10 cellular contexts compared by ENCODE assay signal in genomic region chr6:41027251-41027650, GRCh38. TPM values are rescaled to one million over a fixed set of nuclear protein-coding genes. Genes with fewer than 3 reads are reported as not detected.
DNase-seq lines count a peak whose midpoint lies in the region; ATAC-seq and TF ChIP-seq lines count a peak whose summit lies in the region.
"Had no signal": no experiment of that assay in that cellular context is flagged by ENCODE, and none has a peak within 500 bp of the region (broad histone marks: within the 10 kb centered on the region; RNA-seq: fewer than 3 reads in every experiment).

No MANE protein-coding gene starts in this region.

- no TSS peak for BruUV-seq in OCI-LY7 (replicated peaks; lab: Mats Ljungman, UMichigan)

- H4K20me1 ChIP-seq in OCI-LY7 (ENCODE audit: insufficient read depth, low read length), result no peaks in the 10 kb centered on the region

- H3K36me3 ChIP-seq in OCI-LY7 (ENCODE audit: insufficient read depth, low read length), result no peaks in the 10 kb centered on the region
- no peaks in the 10 kb centered on the region for H3K36me3 ChIP-seq in esophagus (ENCODE audit: control insufficient read depth in 2 of 2, insufficient read depth in 2 of 2, low read length in 1 of 2)
- H3K36me3 ChIP-seq in psoas muscle (ENCODE audit: insufficient read depth in 1 of 2, low read depth in 1 of 2), result peaks cover 4% of the 10 kb centered on the region in 2 donors

- H3K9me3 ChIP-seq in OCI-LY7 (ENCODE audit: low read length), result no peaks in the 10 kb centered on the region
- no peaks in the 10 kb centered on the region for H3K9me3 ChIP-seq in esophagus (ENCODE audit: control insufficient read depth in 2 of 2, insufficient read depth in 1 of 2, low read depth in 1 of 2, low read length in 1 of 2)
- no peaks in the 10 kb centered on the region for H3K9me3 ChIP-seq in psoas muscle

- intact Hi-C loops in OCI-LY7 (cut with micrococcal nuclease; ENCODE audit: unreplicated experiment) (no loop called here), psoas muscle (cut with DNase I) (loop anchor here (2.0 to 10.0 kb wide), 6 partner anchors 40 to 1045 kb away; no protein-coding TSS in a partner anchor)

- CTCF ChIA-PET in OCI-LY7 (lab: Charles Lee; ENCODE audit: unreplicated experiment), result interaction anchor here (1.9 kb wide), 1 partner anchor 19 kb away, joined by 6 read pairs; no protein-coding TSS in a partner anchor

- WGBS in esophagus, 2 donors, result 29 to 46% methylated on average over 5 of the region's 5 CpGs
- WGBS in psoas muscle, 3 donors, result 43 to 56% (median 46%) methylated on average over 5 of the region's 5 CpGs

- H3K4me1 ChIP-seq in OCI-LY7 (ENCODE audit: insufficient read depth, low read length, poor library complexity, severe bottlenecking), result peaks cover 22% of the 10 kb centered on the region
- H3K4me1 ChIP-seq in esophagus (ENCODE audit: control insufficient read depth in 2 of 2, insufficient read depth in 2 of 2, low read length in 1 of 2), result peaks cover 0 to 4% of the 10 kb centered on the region in 2 donors
- H3K4me1 ChIP-seq in psoas muscle, result peaks cover 5% of the 10 kb centered on the region

- H3K27ac ChIP-seq in OCI-LY7 (ENCODE audit: low read depth, low read length, poor library complexity, severe bottlenecking), result no peak overlapping the region
- no peak overlapping the region for H3K27ac ChIP-seq in esophagus (ENCODE audit: low read depth in 2 of 2, low read length in 1 of 2)
- peak overlapping the region; percentile 85 for H3K27ac ChIP-seq in psoas muscle

- DNase-seq in OCI-LY7 (ENCODE audit: low spot score), result no peak
- DNase-seq in psoas muscle, result no peak
- DNase-seq in GM13977 (ENCODE audit: low spot score), result no peak
- no peak for DNase-seq in NCI-H1048 (lab: John Stamatoyannopoulos, UW)
- no peak for DNase-seq in NOMO-1 treated with DMSO at 0.1 percent for 48 hours (lab: John Stamatoyannopoulos, UW; ENCODE audit: unreplicated experiment)
- DNase-seq: NCI-H1694 had no signal

- H3K79me2 ChIP-seq in OCI-LY7 (ENCODE audit: insufficient read depth, low read depth, low read length), result no peaks in the 10 kb centered on the region

- in situ Hi-C loops in GM13977 (cut with MboI; ENCODE audit: low pct_unique_long_range_greater_than_20kb, low sequenced_read_pairs, unreplicated experiment), result no loop called here

- ATAC-seq in psoas muscle (no peak), HG02973 (IDR thresholded peaks at IDR 0.05; ENCODE audit: unreplicated experiment) (no peak)

- H3K4me2 ChIP-seq in OCI-LY7 (ENCODE audit: low read length), result peak overlapping the region; percentile 73

- POLR2A ChIA-PET in OCI-LY7 (lab: Charles Lee), result no interaction called here

- H2AFZ ChIP-seq in OCI-LY7 (ENCODE audit: low read length), result peak overlapping the region; percentile 94

- H3K4me3 ChIP-seq in OCI-LY7 (ENCODE audit: low read depth, low read length, poor library complexity, severe bottlenecking) (peak overlapping the region; percentile 59), esophagus (ENCODE audit: low read depth in 1 of 2, low read length in 2 of 2) (peak overlapping the region; percentile 30 to 55), psoas muscle (peak overlapping the region; percentile 68)

- TF ChIP-seq CTCF in GM12872 (IDR thresholded peaks at IDR 0.05; ENCODE audit: insufficient read depth, low read depth, low read length), result 0 out of 3 replicates have a peak, but pooled peaks have one; percentile 3
- no peak for TF ChIP-seq CTCF in OCI-LY7 (conservative IDR thresholded peaks at IDR 0.05; ENCODE audit: low read length)
- TF ChIP-seq CTCF in psoas muscle (IDR thresholded peaks at IDR 0.05), result no peak
- TF ChIP-seq CTCF in GM13977 (IDR thresholded peaks at IDR 0.05; ENCODE audit: extremely low read depth, insufficient read depth, missing control alignments), result no peak

- H3K9me2 ChIP-seq in OCI-LY7 (ENCODE audit: insufficient read depth, low read length), result no peaks in the 10 kb centered on the region

- no peaks in the 10 kb centered on the region for H3K27me3 ChIP-seq in esophagus (ENCODE audit: control insufficient read depth in 1 of 2, insufficient read depth in 2 of 2, low read length in 2 of 2)
- H3K27me3 ChIP-seq in psoas muscle (ENCODE audit: insufficient read depth in 3 of 3, low read length in 2 of 3), result no peaks in the 10 kb centered on the region

RNA-seq across cellular contexts. Expression of gene UNC5CL, which starts 11.8 kb away (rescaled TPM):
- 0.62 and 0.85 TPM in 2 replicates for total RNA-seq in OCI-LY7 (2014; rRNA removed; shearing (Covaris generic))
- 0.49 and 0.63 TPM in 2 replicates for total RNA-seq in OCI-LY7 (2022)
- 1 to 10 TPM in 1 of 2 donors, under 1 TPM in 1; 0.82 to 1.1 TPM for polyA plus RNA-seq in esophagus
- under 1 TPM; 0.14 to 0.43 (median 0.28) TPM for total RNA-seq in psoas muscle
- under 1 TPM; 0.18 to 0.90 (median 0.33) TPM for polyA plus RNA-seq in psoas muscle

RNA-seq across cellular contexts. Expression of gene TSPO2, which starts 15.0 kb away (rescaled TPM):
- not detected in 2 replicates for total RNA-seq in OCI-LY7 (2014; rRNA removed; shearing (Covaris generic))
- total RNA-seq in OCI-LY7 (2022), result not detected in 2 replicates
- under 1 TPM in 1 of 2 donors, not detected in 1; 0.04 TPM for polyA plus RNA-seq in esophagus
- under 1 TPM in 1 of 4 donors, not detected in 3; 0.27 TPM for total RNA-seq in psoas muscle
- not detected for polyA plus RNA-seq in psoas muscle
- total RNA-seq: omental fat pad had no signal

RNA-seq across cellular contexts. Expression of gene APOBEC2, which starts 25.8 kb away (rescaled TPM):
- not detected in 2 replicates for total RNA-seq in OCI-LY7 (2014; rRNA removed; shearing (Covaris generic))
- not detected in 2 replicates for total RNA-seq in OCI-LY7 (2022)
- polyA plus RNA-seq in esophagus, result under 1 TPM in 1 of 2 donors, not detected in 1; 0.19 TPM
- 100 to 1,000 TPM; 135 to 511 (median 272) TPM for total RNA-seq in psoas muscle
- polyA plus RNA-seq in psoas muscle, result 100 to 1,000 TPM in 1 of 3 donors, 10 to 100 TPM in 2; 16.4 to 141 (median 80.7) TPM
- total RNA-seq: omental fat pad had no signal

RNA-seq across cellular contexts. Expression of gene OARD1, which starts 44.9 kb away (rescaled TPM):
- total RNA-seq in OCI-LY7 (2014; rRNA removed; shearing (Covaris generic)), result 19.5 and 21.0 TPM in 2 replicates
- total RNA-seq in OCI-LY7 (2022) (41.6 and 47.9 TPM in 2 replicates), psoas muscle (10 to 100 TPM; 13.5 to 23.4 (median 16.6) TPM)
- polyA plus RNA-seq in esophagus (10 to 100 TPM; 23.7 to 24.4 TPM), psoas muscle (10 to 100 TPM; 24.6 to 74.6 (median 52.3) TPM)

RNA-seq across cellular contexts. Expression of gene NFYA, which starts 45.5 kb away (rescaled TPM):
- total RNA-seq in OCI-LY7 (2014; rRNA removed; shearing (Covaris generic)), result 23.5 and 29.5 TPM in 2 replicates
- 46.4 and 47.9 TPM in 2 replicates for total RNA-seq in OCI-LY7 (2022)
- polyA plus RNA-seq in esophagus, result 1 to 10 TPM; 5.5 to 6.5 TPM
- total RNA-seq in psoas muscle, result 10 to 100 TPM; 11.8 to 14.1 (median 13.0) TPM
- 10 to 100 TPM in 2 of 3 donors, 1 to 10 TPM in 1; 2.7 to 14.2 (median 10.4) TPM for polyA plus RNA-seq in psoas muscle

Comparison
In these comparisons a context has a peak if more than half of its experiments do, and no peak if none do; other contexts are left out.
1. RNA of gene APOBEC2, which starts 25.8 kb away (total RNA-seq): 135 to 511 TPM in psoas muscle; not detected in OCI-LY7; every median in the first group is over 100 times any median in the second.
2. Peak in every context shown above with its lines, with median percentiles within 50 percentile points of each other: H3K4me3 ChIP-seq.